ENCODE assay signal across 14 cellular contexts in the genomic region with DNA sequence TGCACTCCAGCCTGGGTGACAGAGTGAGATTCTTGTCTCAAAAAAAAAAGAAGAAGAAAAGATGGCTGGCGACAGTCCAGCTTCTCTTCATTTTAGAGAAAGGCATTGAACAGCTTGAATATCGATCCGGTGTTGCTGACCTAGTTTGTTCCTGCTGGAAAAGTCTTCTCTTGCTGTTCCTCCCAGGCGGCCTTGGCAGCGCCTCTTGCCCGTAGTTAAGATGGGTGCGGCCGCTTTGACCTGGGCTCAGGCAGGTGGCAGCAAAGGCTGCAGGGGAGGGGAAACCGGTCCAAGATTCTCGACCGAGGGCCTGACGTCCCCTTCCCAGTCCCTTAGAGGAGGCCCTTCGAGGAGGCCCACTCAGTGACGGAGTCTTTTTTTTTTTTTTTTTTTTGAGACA. TPM values are rescaled to one million over a fixed set of nuclear protein-coding genes. Genes with fewer than 3 reads are reported as not detected.
DNase-seq lines count a peak whose midpoint lies in the region; ATAC-seq, FAIRE-seq and TF ChIP-seq lines count a peak whose summit lies in the region.
"Had no signal": no experiment of that assay in that cellular context is flagged by ENCODE, and none has a peak within 500 bp of the region (broad histone marks: within the 10 kb centered on the region; RNA-seq: fewer than 3 reads in every experiment).

No MANE protein-coding gene starts in this region.

- 0 out of 2 replicates have a peak, but pooled peaks cover 3% of the 10 kb centered on the region for H3K9me2 ChIP-seq in GM23338 (ENCODE audit: insufficient read depth)

- H3K36me3 Mint-ChIP-seq in CD4-positive, alpha-beta T cell (ENCODE audit: low read depth): peaks cover 9% of the 10 kb centered on the region
- H3K36me3 Mint-ChIP-seq in GM23338 (ENCODE audit: low read depth): no peaks in the 10 kb centered on the region

- H3K9me3 Mint-ChIP-seq in CD4-positive, alpha-beta T cell: no peaks in the 10 kb centered on the region
- no peaks in the 10 kb centered on the region; the same call in 1 of the 3 replicates for H3K9me3 Mint-ChIP-seq in GM23338

- no peak overlapping the region for H3K27ac Mint-ChIP-seq in CD4-positive, alpha-beta T cell
- no peak overlapping the region for H3K27ac Mint-ChIP-seq in GM23338

- POLR2A ChIA-PET in CD4-positive, alpha-beta T cell (lab: Charles Lee): interaction anchor here (1.4 to 2.7 kb wide), 5 partner anchors 10 to 497 kb away, joined by 3 to 38 read pairs (median 5); partner anchors contain the start of genes ALDOA, PRR14, ZNF688 and ZNF747

- H3F3A ChIP-seq in GM23338 (replicated peaks; ENCODE audit: low read depth): 0 out of 2 replicates have a peak, but pooled peaks cover 15% of the 10 kb centered on the region

- H3K36me3 ChIP-seq in GM23338 (ENCODE audit: insufficient read depth) (no peaks in the 10 kb centered on the region), duodenal mucosa (ENCODE audit: control insufficient read depth in 1 of 2, insufficient read depth in 2 of 2, low read length in 2 of 2) (no peaks in the 10 kb centered on the region), ovary (no peaks in the 10 kb centered on the region)
- H3K36me3 ChIP-seq: brain microvascular endothelial cell, uterus had no signal

- H3K4me1 Mint-ChIP-seq in CD4-positive, alpha-beta T cell (ENCODE audit: low read depth): peaks cover 33% of the 10 kb centered on the region
- peaks cover 18% of the 10 kb centered on the region for H3K4me1 Mint-ChIP-seq in GM23338

- no peak for FAIRE-seq in D721Med (lab: Jason Lieb, UNC)
- FAIRE-seq: keratinocyte had no signal

- DNase-seq in CD4-positive, alpha-beta T cell: no peak
- DNase-seq in GM23338 (ENCODE audit: low spot score) (peak; percentile 32), ovary (peak in 3 of 5 donors; percentile 41 to 46 (median 44)), D721Med (ENCODE audit: insufficient read length, low spot score) (no peak), NOMO-1 (lab: John Stamatoyannopoulos, UW; ENCODE audit: unreplicated experiment in 2 of 2) (no peak), NCI-H2107 (lab: John Stamatoyannopoulos, UW) (no peak)
- DNase-seq in stimulated activated CD4-positive, alpha-beta T cell treated with anti-CD3 and anti-CD28 coated beads, Interleukin-1b, Interleukin-23, amount 100 ng/mL, for 48 hours: no peak
- DNase-seq: brain microvascular endothelial cell, DMS79 treated with DMSO at 0.1 percent for 48 hours, NCI-H1436, NCI-H82 had no signal

- H3K27me3 Mint-ChIP-seq in CD4-positive, alpha-beta T cell: no peaks in the 10 kb centered on the region
- H3K27me3 Mint-ChIP-seq in GM23338 (ENCODE audit: insufficient read depth, low read depth, poor library complexity): peaks cover 28% of the 10 kb centered on the region

- intact Hi-C loops in CD4-positive, alpha-beta T cell (cut with DNase I, micrococcal nuclease): no loop called here
- intact Hi-C loops in ovary (cut with DNase I): no loop called here

- no peaks in the 10 kb centered on the region for H3K27me3 ChIP-seq in CD4-positive, alpha-beta T cell (ENCODE audit: control insufficient read depth, insufficient read depth, low read length)
- no peaks in the 10 kb centered on the region for H3K27me3 ChIP-seq in GM23338 (ENCODE audit: insufficient read depth)
- H3K27me3 ChIP-seq in duodenal mucosa (ENCODE audit: control insufficient read depth in 1 of 2, insufficient read depth in 2 of 2, low read length in 2 of 2): no peaks in the 10 kb centered on the region
- H3K27me3 ChIP-seq in ovary: no peaks in the 10 kb centered on the region
- H3K27me3 ChIP-seq: brain microvascular endothelial cell, uterus had no signal

- TF ChIP-seq CTCF in CD4-positive, alpha-beta T cell (IDR thresholded peaks at IDR 0.05): no peak
- TF ChIP-seq CTCF in GM23338 (conservative IDR thresholded peaks at IDR 0.05; ENCODE audit: low read depth in 2 of 2): peak in 1 of 2 experiments; percentile 39; a peak in 2 of 4 replicates
- no peak for TF ChIP-seq CTCF in ovary (IDR thresholded peaks at IDR 0.05)
- no peak for TF ChIP-seq CTCF in D721Med (IDR thresholded peaks at IDR 0.05; ENCODE audit: insufficient read depth, missing control alignments)

- H3K4me3 Mint-ChIP-seq in CD4-positive, alpha-beta T cell: peak overlapping the region; percentile 85
- H3K4me3 Mint-ChIP-seq in GM23338: no peak overlapping the region

- H3K9me3 ChIP-seq in CD4-positive, alpha-beta T cell (ENCODE audit: control insufficient read depth, low read length): no peaks in the 10 kb centered on the region
- no peaks in the 10 kb centered on the region for H3K9me3 ChIP-seq in duodenal mucosa (ENCODE audit: control insufficient read depth in 1 of 2, low read length in 2 of 2)
- no peaks in the 10 kb centered on the region for H3K9me3 ChIP-seq in ovary
- H3K9me3 ChIP-seq: uterus had no signal

- ATAC-seq in CD4-positive, alpha-beta T cell (ENCODE audit: poor library complexity): no peak
- ATAC-seq in GM23338: no peak

- peak overlapping the region; percentile 88 for H3K4me2 ChIP-seq in GM23338

- WGBS in ovary, 3 donors: 93 to 95% (median 95%) methylated on average over 14 of the region's 14 CpGs

- no peak for TF ChIP-seq POLR2A in ovary (IDR thresholded peaks at IDR 0.05)

- H3K4me1 ChIP-seq in GM23338 (ENCODE audit: insufficient read depth) (peaks cover 14% of the 10 kb centered on the region), duodenal mucosa (ENCODE audit: control insufficient read depth in 1 of 2, insufficient read depth in 2 of 2, low read length in 2 of 2) (peaks cover 18 to 29% of the 10 kb centered on the region in 2 donors), ovary (ENCODE audit: insufficient read depth) (no peaks in the 10 kb centered on the region)

- CTCF ChIA-PET in CD4-positive, alpha-beta T cell (lab: Charles Lee): interaction anchor here (1.1 to 1.2 kb wide), 2 partner anchors 10 to 132 kb away, joined by 3 to 4 read pairs; partner anchors contain the start of genes DCTPP1 and ZNF688

- H3K79me2 ChIP-seq in GM23338 (replicated peaks; ENCODE audit: insufficient read depth): no peaks in the 10 kb centered on the region; the same call in 1 of the 2 replicates

- no peak overlapping the region for H3K27ac ChIP-seq in CD4-positive, alpha-beta T cell (ENCODE audit: low read depth, low read length)
- H3K27ac ChIP-seq in GM23338 (ENCODE audit: low read depth): no peak overlapping the region
- peak overlapping the region; percentile 42 for H3K27ac ChIP-seq in duodenal mucosa (ENCODE audit: low read depth, low read length)
- no peak overlapping the region for H3K27ac ChIP-seq in ovary
- H3K27ac ChIP-seq: brain microvascular endothelial cell had no signal

- peak overlapping the region; percentile 98; the same call in 1 of the 2 replicates for H2AFZ ChIP-seq in GM23338

- H4K20me1 ChIP-seq in GM23338 (replicated peaks; ENCODE audit: insufficient read depth): no peaks in the 10 kb centered on the region

- H3K9ac ChIP-seq in duodenal mucosa (ENCODE audit: low read depth in 1 of 2, low read length in 2 of 2): peak overlapping the region; percentile 57 to 81

- H3K4me3 ChIP-seq in GM23338: peak overlapping the region; percentile 68
- H3K4me3 ChIP-seq in duodenal mucosa (ENCODE audit: low read depth in 1 of 2, low read length in 2 of 2): peak overlapping the region in 1 of 2 donors; percentile 83
- H3K4me3 ChIP-seq in ovary: peak overlapping the region; percentile 49

- no peak for TF ChIP-seq EP300 in ovary (IDR thresholded peaks at IDR 0.05)

TF ChIP-seq in GM23338, 12 proteins besides CTCF, POLR2A, EP300 and RAD21 (continues in another document):
- TF ChIP-seq NANOG (IDR thresholded peaks at IDR 0.05; ENCODE audit: borderline replicate concordance) (no peak), CREB1 (CRISPR knock-in tag; IDR thresholded peaks at IDR 0.05; ENCODE audit: low read depth) (no peak)

RNA-seq across cellular contexts. Expression of gene ZNF764, which starts 3.8 kb away (rescaled TPM):
- total RNA-seq in CD4-positive, alpha-beta T cell: 10 to 100 TPM; 20.4 to 22.9 TPM
- total RNA-seq in GM23338 (2014; rRNA removed; shearing (Covaris generic)): 10.7 and 12.9 TPM in 2 replicates
- polyA plus RNA-seq in GM23338 (2016; fragmentation: Nextera tagmentation; extraction: Ambion mirVana): 5.6 and 6.0 TPM in 2 replicates
- total RNA-seq in ovary: 10 to 100 TPM in 5 of 7 donors, 1 to 10 TPM in 2; 6.8 to 14.5 (median 13.2) TPM
- 1 to 10 TPM; 4.3 to 9.6 TPM for polyA plus RNA-seq in ovary

RNA-seq across cellular contexts. Expression of gene ZNF688, which starts 9.5 kb away (rescaled TPM):
- 1 to 10 TPM; 8.8 to 9.6 TPM for total RNA-seq in CD4-positive, alpha-beta T cell
- total RNA-seq in GM23338 (2014; rRNA removed; shearing (Covaris generic)): 1.3 and 4.0 TPM in 2 replicates
- 4.4 and 6.2 TPM in 2 replicates for polyA plus RNA-seq in GM23338 (2016; fragmentation: Nextera tagmentation; extraction: Ambion mirVana)
- total RNA-seq in ovary: 10 to 100 TPM; 10.4 to 31.2 (median 15.4) TPM
- 10 to 100 TPM; 10.3 to 16.1 TPM for polyA plus RNA-seq in ovary

RNA-seq across cellular contexts. Expression of gene ZNF785, which starts 23.5 kb away (rescaled TPM):
- total RNA-seq in CD4-positive, alpha-beta T cell: 1 to 10 TPM; 6.6 to 7.7 TPM
- total RNA-seq in GM23338 (2014; rRNA removed; shearing (Covaris generic)): 7.1 and 7.5 TPM in 2 replicates
- 4.9 and 5.4 TPM in 2 replicates for polyA plus RNA-seq in GM23338 (2016; fragmentation: Nextera tagmentation; extraction: Ambion mirVana)
- 10 to 100 TPM in 5 of 7 donors, 1 to 10 TPM in 2; 7.0 to 29.4 (median 22.2) TPM for total RNA-seq in ovary
- polyA plus RNA-seq in ovary: 10 to 100 TPM; 11.7 to 14.8 TPM

RNA-seq across cellular contexts. Expression of gene ZNF747, which starts 27.4 kb away (rescaled TPM):
- total RNA-seq in CD4-positive, alpha-beta T cell: 1 to 10 TPM; 6.3 to 6.7 TPM
- 10.8 and 12.6 TPM in 2 replicates for total RNA-seq in GM23338 (2014; rRNA removed; shearing (Covaris generic))
- polyA plus RNA-seq in GM23338 (2016; fragmentation: Nextera tagmentation; extraction: Ambion mirVana): 3.0 and 4.2 TPM in 2 replicates
- 10 to 100 TPM; 11.9 to 19.2 (median 12.9) TPM for total RNA-seq in ovary
- polyA plus RNA-seq in ovary: 10 to 100 TPM in 1 of 2 donors, 1 to 10 TPM in 1; 8.4 to 11.4 TPM

RNA-seq across cellular contexts. Expression of gene ZNF768, which starts 35.7 kb away (rescaled TPM):
- total RNA-seq in CD4-positive, alpha-beta T cell: 1 to 10 TPM; 3.9 to 4.1 TPM
- total RNA-seq in GM23338 (2014; rRNA removed; shearing (Covaris generic)): 34.6 and 43.0 TPM in 2 replicates
- polyA plus RNA-seq in GM23338 (2016; fragmentation: Nextera tagmentation; extraction: Ambion mirVana) (8.3 and 8.5 TPM in 2 replicates), ovary (10 to 100 TPM; 12.4 to 40.6 TPM)
- 10 to 100 TPM; 20.5 to 43.2 (median 38.6) TPM for total RNA-seq in ovary

Comparison
In these comparisons a context has a peak if more than half of its experiments do, and no peak if none do; other contexts are left out.
1. DNase-seq: peak in GM23338 (single experiment) and ovary (3 of 5); none in CD4-positive, alpha-beta T cell (0 of 10), stimulated activated CD4-positive, alpha-beta T cell treated with anti-CD3 and anti-CD28 coated beads, Interleukin-1b, Interleukin-23, amount 100 ng/mL, for 48 hours (single experiment), D721Med (single experiment), NOMO-1 (0 of 2) and NCI-H2107 (single experiment).